ENCODE assay signal across 8 cellular contexts in genomic region chr19:55476100-55476775, GRCh38. TPM values are rescaled to one million over a fixed set of nuclear protein-coding genes. Genes with fewer than 3 reads are reported as not detected.
DNase-seq lines count a peak whose midpoint lies in the region; ATAC-seq and TF ChIP-seq lines count a peak whose summit lies in the region.

TSS of gene ZNF628 (plus strand) at chr19:55476617. CDS start at chr19:55479911, 3,294 bp downstream.

- H3K27ac ChIP-seq in left lung: peak within 1 kb of the TSS; percentile 93

- H3K36me3 Mint-ChIP-seq in activated CD4-positive, alpha-beta T cell treated with anti-CD3 and anti-CD28 coated beads, Interleukin-2, amount 10 ng/mL, durations not matched to agents 7 days and 5 days (ENCODE audit: low read depth): peaks cover 2% of the 10 kb centered on the region

- H3K27me3 ChIP-seq in BJ (ENCODE audit: control insufficient read depth, insufficient read depth, low read length) (no peaks in the 10 kb centered on the region), left lung (no peaks in the 10 kb centered on the region)

- H3K4me3 Mint-ChIP-seq in activated CD4-positive, alpha-beta T cell treated with anti-CD3 and anti-CD28 coated beads, Interleukin-2, amount 10 ng/mL, durations not matched to agents 7 days and 5 days: peak within 1 kb of the TSS; percentile 87

- H3K9me3 ChIP-seq in left lung: no peaks in the 10 kb centered on the region

- intact Hi-C loops in left lung (cut with DNase I): no loop called here

- H3K4me1 Mint-ChIP-seq in activated CD4-positive, alpha-beta T cell treated with anti-CD3 and anti-CD28 coated beads, Interleukin-2, amount 10 ng/mL, durations not matched to agents 7 days and 5 days: peaks cover 33% of the 10 kb centered on the region

- H3K27ac Mint-ChIP-seq in activated CD4-positive, alpha-beta T cell treated with anti-CD3 and anti-CD28 coated beads, Interleukin-2, amount 10 ng/mL, durations not matched to agents 7 days and 5 days: peak within 1 kb of the TSS; percentile 90

- peak; percentile 85 for ATAC-seq in GM19328 (IDR thresholded peaks at IDR 0.05; ENCODE audit: unreplicated experiment)
- peak; percentile 82 for ATAC-seq in HG03469 (IDR thresholded peaks at IDR 0.05; ENCODE audit: unreplicated experiment)
- peak; percentile 97 for ATAC-seq in left lung

- no peaks in the 10 kb centered on the region for H3K27me3 Mint-ChIP-seq in activated CD4-positive, alpha-beta T cell treated with anti-CD3 and anti-CD28 coated beads, Interleukin-2, amount 10 ng/mL, durations not matched to agents 7 days and 5 days

- H3K36me3 ChIP-seq in BJ (ENCODE audit: control insufficient read depth, insufficient read depth, low read length) (peaks cover under 1% of the 10 kb centered on the region; the same call in 1 of the 2 replicates), left lung (peaks cover 0 to 7% of the 10 kb centered on the region in 2 donors)

- H3K4me3 ChIP-seq in BJ (ENCODE audit: low read depth, low read length): peak within 1 kb of the TSS; percentile 58
- H3K4me3 ChIP-seq in left lung: peak within 1 kb of the TSS; percentile 49 to 60

- POLR2A ChIA-PET in BJ (lab: Charles Lee): interaction anchor here (0.7 to 1.3 kb wide), 2 partner anchors 11 to 18 kb away, joined by 3 to 5 read pairs; no protein-coding TSS in a partner anchor
- POLR2A ChIA-PET in activated CD4-positive, alpha-beta T cell treated with anti-CD3 and anti-CD28 coated beads, Interleukin-2, amount 10 ng/mL, durations not matched to agents 7 days and 5 days (lab: Charles Lee): interaction anchor here (0.6 to 1.0 kb wide), 2 partner anchors 9 kb away, joined by 3 to 5 read pairs; partner anchors contain the start of gene NAT14

- TF ChIP-seq CTCF in BJ (IDR thresholded peaks at IDR 0.05; ENCODE audit: insufficient read depth, low read depth, low read length): no peak
- TF ChIP-seq CTCF in left lung (IDR thresholded peaks at IDR 0.05): no peak

- no peaks in the 10 kb centered on the region for H3K9me3 Mint-ChIP-seq in activated CD4-positive, alpha-beta T cell treated with anti-CD3 and anti-CD28 coated beads, Interleukin-2, amount 10 ng/mL, durations not matched to agents 7 days and 5 days

- CTCF ChIA-PET in BJ (lab: Yijun Ruan, JAX): interaction anchor here (1.0 to 5.4 kb wide), 5 partner anchors 9 to 28 kb away, joined by 3 to 45 read pairs (median 7); no protein-coding TSS in a partner anchor
- CTCF ChIA-PET in activated CD4-positive, alpha-beta T cell treated with anti-CD3 and anti-CD28 coated beads, Interleukin-2, amount 10 ng/mL, durations not matched to agents 7 days and 5 days (lab: Charles Lee): interaction anchor here (0.7 to 2.7 kb wide), 8 partner anchors 8 to 303 kb away, joined by 3 to 17 read pairs (median 3); partner anchors contain the start of gene KMT5C

- peak; percentile 74 for DNase-seq in BJ (ENCODE audit: low read depth)
- peak; percentile 97 to 100 for DNase-seq in NCI-H526 (lab: John Stamatoyannopoulos, UW)
- peak; percentile 98 for DNase-seq in activated CD4-positive, alpha-beta T cell treated with anti-CD3 and anti-CD28 coated beads, Interleukin-2, amount 10 ng/mL, durations not matched to agents 7 days and 5 days
- DNase-seq in dedifferentiated amniotic fluid mesenchymal stem cell (ENCODE audit: extremely low spot score): peak; percentile 96
- peak; percentile 98 to 99 for DNase-seq in left lung
- peak; percentile 97 for DNase-seq in stimulated activated CD4-positive, alpha-beta T cell treated with anti-CD3 and anti-CD28 coated beads, Interleukin-2, amount 100 ng/mL, for 4 hours (ENCODE audit: low read depth)

- peaks cover 4 to 18% of the 10 kb centered on the region in 2 donors for H3K4me1 ChIP-seq in left lung

RNA-seq across cellular contexts. Expression of gene ZNF628, which starts in this region (rescaled TPM):
- 0.36 and 0.48 TPM in 2 replicates for polyA plus RNA-seq in BJ (2011; rRNA removed)
- 0.47 and 0.62 TPM in 2 replicates for polyA minus RNA-seq in BJ (2011; rRNA and poly(A)+ RNA removed)
- 1 to 10 TPM; 7.3 to 9.7 TPM for total RNA-seq in activated CD4-positive, alpha-beta T cell treated with anti-CD3 and anti-CD28 coated beads, Interleukin-2, amount 10 ng/mL, durations not matched to agents 7 days and 5 days
- total RNA-seq in left lung: 1 to 10 TPM; 8.7 to 9.5 TPM

Comparison
In these comparisons a context has a peak if more than half of its experiments do, and no peak if none do; other contexts are left out.
1. Peak in every context shown above with its lines: DNase-seq, ATAC-seq, H3K4me3 ChIP-seq and H3K27ac ChIP-seq.
2. Peak in DNase-seq and H3K4me3 ChIP-seq in BJ; RNA of the gene not detected or under 1 TPM.